In the genomic region with DNA sequence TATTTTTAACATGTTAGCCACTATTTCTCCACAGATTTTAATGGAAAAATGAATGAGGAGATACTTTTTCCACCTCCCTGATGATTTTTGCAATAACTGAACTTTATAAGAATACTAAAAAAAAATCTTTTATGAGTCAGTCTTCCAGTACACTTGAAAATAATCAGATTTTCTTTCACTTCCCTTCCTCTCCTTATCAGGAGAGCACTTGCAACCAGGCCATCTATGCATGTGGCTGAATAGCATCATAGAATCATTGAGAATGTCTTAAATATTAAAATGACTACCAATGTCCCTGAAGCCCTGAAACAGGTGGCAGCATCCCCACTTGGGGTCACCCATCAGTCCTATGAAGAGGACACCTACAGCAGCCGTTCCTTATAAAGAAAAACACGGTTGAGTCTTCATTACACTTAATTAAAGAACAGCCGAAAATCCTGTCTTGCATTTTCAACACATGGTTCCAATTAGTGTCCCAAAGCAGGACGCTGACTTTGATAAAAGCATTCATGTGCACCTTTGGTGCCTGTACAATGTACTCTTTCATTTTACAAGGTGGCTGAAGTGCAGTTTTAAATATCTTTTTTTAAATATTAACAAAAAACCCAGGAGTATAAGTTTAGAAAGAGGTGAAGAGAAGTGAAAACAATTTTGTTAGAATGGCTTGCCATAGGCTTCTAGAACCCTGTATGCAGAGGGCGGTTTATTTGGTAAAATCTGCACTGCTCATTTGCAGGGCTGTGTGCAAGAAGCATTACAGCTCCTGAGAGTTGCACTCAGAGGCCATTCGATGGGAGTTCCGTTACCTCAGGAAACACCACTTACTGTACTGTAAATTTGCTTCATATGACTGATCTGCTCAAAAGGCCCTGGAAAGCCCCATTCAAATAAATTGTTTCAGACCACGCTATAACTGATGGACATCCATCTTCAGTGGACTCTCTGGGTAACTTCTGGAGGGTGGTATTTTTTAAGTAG, we compare ENCODE assay signal across 11 cellular contexts.
DNase-seq lines count a peak whose midpoint lies in the region; ATAC-seq and TF ChIP-seq lines count a peak whose summit lies in the region.
"Had no signal": no experiment of that assay in that cellular context is flagged by ENCODE, and none has a peak within 500 bp of the region (broad histone marks: within the 10 kb centered on the region; RNA-seq: fewer than 3 reads in every experiment).

No MANE protein-coding gene starts in this region.

- H3K4me1 Mint-ChIP-seq in neural progenitor cell, result peaks cover 13% of the 10 kb centered on the region

- H3K36me3 ChIP-seq in neural progenitor cell, result no peaks in the 10 kb centered on the region
- H3K36me3 ChIP-seq: neutrophil had no signal

- no peaks in the 10 kb centered on the region for H3K27me3 ChIP-seq in neural progenitor cell
- H3K27me3 ChIP-seq: neutrophil had no signal

- peaks cover 18% of the 10 kb centered on the region for H3K9me3 Mint-ChIP-seq in neural progenitor cell

- DNase-seq in neural progenitor cell (ENCODE audit: low spot score) (no peak), hippocampal formation (lab: John Stamatoyannopoulos, UW) (no peak), NCI-H1048 (lab: John Stamatoyannopoulos, UW) (no peak), ecto neural progenitor cell (ENCODE audit: low spot score) (no peak)
- DNase-seq: cerebellar nuclear complex; COR-L47; stimulated activated CD4-positive, alpha-beta T cell treated with anti-CD3 and anti-CD28 coated beads, Interleukin-15, amount 100 ng/mL, for 24 hours had no signal

- H3K4me3 ChIP-seq in neural progenitor cell, result no peak overlapping the region

- peaks cover 3% of the 10 kb centered on the region for H3K27me3 Mint-ChIP-seq in neural progenitor cell (ENCODE audit: insufficient read depth, low read depth)

- H3K4me3 Mint-ChIP-seq in neural progenitor cell, result no peak overlapping the region

- H3K27ac Mint-ChIP-seq in neural progenitor cell, result no peak overlapping the region

- no peak for TF ChIP-seq CTCF in neural progenitor cell (IDR thresholded peaks at IDR 0.05)

- H3K36me3 Mint-ChIP-seq in neural progenitor cell, result no peaks in the 10 kb centered on the region

- H3K4me2 ChIP-seq in neural progenitor cell, result peak overlapping the region; percentile 64

- H2AFZ ChIP-seq in neural progenitor cell (replicated peaks), result no peak overlapping the region

- peak overlapping the region; percentile 83 for H3K27ac ChIP-seq in neural progenitor cell
- H3K27ac ChIP-seq: neutrophil had no signal

- H4K20me1 ChIP-seq in neural progenitor cell (ENCODE audit: low read depth), result no peaks in the 10 kb centered on the region

- ATAC-seq in GM18907 (IDR thresholded peaks at IDR 0.05; ENCODE audit: unreplicated experiment), result peak; percentile 65
- ATAC-seq in GM21786 (IDR thresholded peaks at IDR 0.05; ENCODE audit: unreplicated experiment), result peak; percentile 54
- ATAC-seq in HG03442 (IDR thresholded peaks at IDR 0.05; ENCODE audit: unreplicated experiment), result peak; percentile 67

- peaks cover 27% of the 10 kb centered on the region for H3K4me1 ChIP-seq in neural progenitor cell

- no peaks in the 10 kb centered on the region for H3K79me2 ChIP-seq in neural progenitor cell (ENCODE audit: low read depth)

- H3F3A ChIP-seq in neural progenitor cell (ENCODE audit: low read depth), result peaks cover 17% of the 10 kb centered on the region

- peaks cover 5% of the 10 kb centered on the region for H3K9me3 ChIP-seq in neural progenitor cell (ENCODE audit: low read depth)
- H3K9me3 ChIP-seq: neutrophil had no signal

- H3K9ac ChIP-seq in neural progenitor cell, result no peak overlapping the region
